1 cellular context compared by ENCODE assay signal in the genomic region with DNA sequence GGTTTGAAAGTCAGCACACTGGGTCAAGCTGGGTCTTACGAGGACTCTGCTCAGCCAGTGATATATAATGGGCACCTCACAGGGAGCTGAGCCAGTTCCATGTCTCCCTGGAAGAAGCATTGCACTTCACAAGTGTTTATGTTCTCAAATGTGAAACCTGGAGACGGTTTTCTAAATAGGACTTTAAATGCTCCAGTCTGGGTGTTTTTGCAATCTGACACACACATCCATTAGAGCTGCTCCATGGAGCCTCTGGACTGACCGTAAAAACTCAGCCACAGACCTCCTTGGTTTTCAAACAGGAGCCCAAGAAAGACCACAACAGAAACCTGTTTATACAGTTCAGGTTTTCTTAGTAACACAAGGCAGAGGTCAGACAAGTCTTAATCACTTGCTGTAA.
TF ChIP-seq lines count a peak whose summit lies in the region.

No MANE protein-coding gene starts in this region.

TF ChIP-seq in GM23338, 12 proteins besides CTCF, POLR2A, EP300 and RAD21 (continued from another document):
- TF ChIP-seq, protein P1, sequence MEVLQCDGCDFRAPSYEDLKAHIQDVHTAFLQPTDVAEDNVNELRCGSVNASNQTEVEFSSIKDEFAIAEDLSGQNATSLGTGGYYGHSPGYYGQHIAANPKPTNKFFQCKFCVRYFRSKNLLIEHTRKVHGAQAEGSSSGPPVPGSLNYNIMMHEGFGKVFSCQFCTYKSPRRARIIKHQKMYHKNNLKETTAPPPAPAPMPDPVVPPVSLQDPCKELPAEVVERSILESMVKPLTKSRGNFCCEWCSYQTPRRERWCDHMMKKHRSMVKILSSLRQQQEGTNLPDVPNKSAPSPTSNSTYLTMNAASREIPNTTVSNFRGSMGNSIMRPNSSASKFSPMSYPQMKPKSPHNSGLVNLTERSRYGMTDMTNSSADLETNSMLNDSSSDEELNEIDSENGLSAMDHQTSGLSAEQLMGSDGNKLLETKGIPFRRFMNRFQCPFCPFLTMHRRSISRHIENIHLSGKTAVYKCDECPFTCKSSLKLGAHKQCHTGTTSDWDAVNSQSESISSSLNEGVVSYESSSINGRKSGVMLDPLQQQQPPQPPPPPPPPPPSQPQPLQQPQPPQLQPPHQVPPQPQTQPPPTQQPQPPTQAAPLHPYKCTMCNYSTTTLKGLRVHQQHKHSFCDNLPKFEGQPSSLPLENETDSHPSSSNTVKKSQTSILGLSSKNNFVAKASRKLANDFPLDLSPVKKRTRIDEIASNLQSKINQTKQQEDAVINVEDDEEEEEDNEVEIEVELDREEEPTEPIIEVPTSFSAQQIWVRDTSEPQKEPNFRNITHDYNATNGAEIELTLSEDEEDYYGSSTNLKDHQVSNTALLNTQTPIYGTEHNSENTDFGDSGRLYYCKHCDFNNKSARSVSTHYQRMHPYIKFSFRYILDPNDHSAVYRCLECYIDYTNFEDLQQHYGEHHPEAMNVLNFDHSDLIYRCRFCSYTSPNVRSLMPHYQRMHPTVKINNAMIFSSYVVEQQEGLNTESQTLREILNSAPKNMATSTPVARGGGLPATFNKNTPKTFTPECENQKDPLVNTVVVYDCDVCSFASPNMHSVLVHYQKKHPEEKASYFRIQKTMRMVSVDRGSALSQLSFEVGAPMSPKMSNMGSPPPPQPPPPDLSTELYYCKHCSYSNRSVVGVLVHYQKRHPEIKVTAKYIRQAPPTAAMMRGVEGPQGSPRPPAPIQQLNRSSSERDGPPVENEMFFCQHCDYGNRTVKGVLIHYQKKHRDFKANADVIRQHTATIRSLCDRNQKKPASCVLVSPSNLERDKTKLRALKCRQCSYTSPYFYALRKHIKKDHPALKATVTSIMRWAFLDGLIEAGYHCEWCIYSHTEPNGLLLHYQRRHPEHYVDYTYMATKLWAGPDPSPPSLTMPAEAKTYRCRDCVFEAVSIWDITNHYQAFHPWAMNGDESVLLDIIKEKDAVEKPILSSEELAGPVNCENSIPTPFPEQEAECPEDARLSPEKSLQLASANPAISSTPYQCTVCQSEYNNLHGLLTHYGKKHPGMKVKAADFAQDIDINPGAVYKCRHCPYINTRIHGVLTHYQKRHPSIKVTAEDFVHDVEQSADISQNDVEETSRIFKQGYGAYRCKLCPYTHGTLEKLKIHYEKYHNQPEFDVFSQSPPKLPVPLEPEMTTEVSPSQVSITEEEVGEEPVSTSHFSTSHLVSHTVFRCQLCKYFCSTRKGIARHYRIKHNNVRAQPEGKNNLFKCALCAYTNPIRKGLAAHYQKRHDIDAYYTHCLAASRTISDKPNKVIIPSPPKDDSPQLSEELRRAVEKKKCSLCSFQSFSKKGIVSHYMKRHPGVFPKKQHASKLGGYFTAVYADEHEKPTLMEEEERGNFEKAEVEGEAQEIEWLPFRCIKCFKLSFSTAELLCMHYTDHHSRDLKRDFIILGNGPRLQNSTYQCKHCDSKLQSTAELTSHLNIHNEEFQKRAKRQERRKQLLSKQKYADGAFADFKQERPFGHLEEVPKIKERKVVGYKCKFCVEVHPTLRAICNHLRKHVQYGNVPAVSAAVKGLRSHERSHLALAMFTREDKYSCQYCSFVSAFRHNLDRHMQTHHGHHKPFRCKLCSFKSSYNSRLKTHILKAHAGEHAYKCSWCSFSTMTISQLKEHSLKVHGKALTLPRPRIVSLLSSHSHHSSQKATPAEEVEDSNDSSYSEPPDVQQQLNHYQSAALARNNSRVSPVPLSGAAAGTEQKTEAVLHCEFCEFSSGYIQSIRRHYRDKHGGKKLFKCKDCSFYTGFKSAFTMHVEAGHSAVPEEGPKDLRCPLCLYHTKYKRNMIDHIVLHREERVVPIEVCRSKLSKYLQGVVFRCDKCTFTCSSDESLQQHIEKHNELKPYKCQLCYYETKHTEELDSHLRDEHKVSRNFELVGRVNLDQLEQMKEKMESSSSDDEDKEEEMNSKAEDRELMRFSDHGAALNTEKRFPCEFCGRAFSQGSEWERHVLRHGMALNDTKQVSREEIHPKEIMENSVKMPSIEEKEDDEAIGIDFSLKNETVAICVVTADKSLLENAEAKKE (CRISPR knock-in tag; IDR thresholded peaks at IDR 0.05), result no peak
- TF ChIP-seq, protein P2, sequence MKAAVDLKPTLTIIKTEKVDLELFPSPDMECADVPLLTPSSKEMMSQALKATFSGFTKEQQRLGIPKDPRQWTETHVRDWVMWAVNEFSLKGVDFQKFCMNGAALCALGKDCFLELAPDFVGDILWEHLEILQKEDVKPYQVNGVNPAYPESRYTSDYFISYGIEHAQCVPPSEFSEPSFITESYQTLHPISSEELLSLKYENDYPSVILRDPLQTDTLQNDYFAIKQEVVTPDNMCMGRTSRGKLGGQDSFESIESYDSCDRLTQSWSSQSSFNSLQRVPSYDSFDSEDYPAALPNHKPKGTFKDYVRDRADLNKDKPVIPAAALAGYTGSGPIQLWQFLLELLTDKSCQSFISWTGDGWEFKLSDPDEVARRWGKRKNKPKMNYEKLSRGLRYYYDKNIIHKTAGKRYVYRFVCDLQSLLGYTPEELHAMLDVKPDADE (IDR thresholded peaks at IDR 0.05), result no peak
- TF ChIP-seq STAT1 (IDR thresholded peaks at IDR 0.05; ENCODE audit: unreplicated experiment) (no peak), ZNF331 (CRISPR knock-in tag; IDR thresholded peaks at IDR 0.05; ENCODE audit: low read depth) (no peak), CREB1 (CRISPR knock-in tag; IDR thresholded peaks at IDR 0.05; ENCODE audit: low read depth) (no peak), JUNB (IDR thresholded peaks at IDR 0.05; ENCODE audit: unreplicated experiment) (no peak), POLR2AphosphoS5 (IDR thresholded peaks at IDR 0.05; ENCODE audit: low read depth) (no peak), EZH2phosphoT487 (IDR thresholded peaks at IDR 0.05; ENCODE audit: unreplicated experiment) (no peak)
TF ChIP-seq in GM23338: peak in this region for 0.
